12 cellular contexts compared by ENCODE assay signal in the genomic region with DNA sequence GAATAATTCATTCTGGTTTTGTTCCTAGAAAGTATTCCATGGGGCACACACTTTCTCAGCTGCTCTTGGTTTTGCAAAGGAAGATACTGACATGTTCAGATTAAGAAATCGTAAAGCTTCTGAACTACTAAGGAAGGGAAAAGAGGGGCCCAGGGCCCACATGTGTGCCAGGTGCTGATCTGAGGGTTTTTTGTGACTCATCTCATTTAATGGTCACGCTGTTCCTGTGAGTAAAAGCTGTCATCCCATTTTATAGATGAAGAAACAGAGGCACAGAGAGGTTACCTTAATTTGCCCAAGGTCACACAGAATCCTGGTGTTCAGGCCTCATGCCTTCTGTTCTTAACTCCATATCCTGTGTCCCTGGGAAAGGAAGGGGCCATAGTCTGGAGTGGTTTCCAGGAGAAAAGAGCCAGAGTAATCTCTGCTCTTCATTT.
DNase-seq lines count a peak whose midpoint lies in the region; TF ChIP-seq lines count a peak whose summit lies in the region.
"Had no signal": no experiment of that assay in that cellular context is flagged by ENCODE, and none has a peak within 500 bp of the region (broad histone marks: within the 10 kb centered on the region; RNA-seq: fewer than 3 reads in every experiment).

No MANE protein-coding gene starts in this region.

- no peak overlapping the region for H2AFZ ChIP-seq in mesenchymal stem cell (ENCODE audit: low read depth, low read length)

- no peak overlapping the region for H4K8ac ChIP-seq in mesenchymal stem cell (ENCODE audit: low read length)

- intact Hi-C loops in adrenal gland (cut with DNase I): no loop called here

- H3K23ac ChIP-seq in mesenchymal stem cell (ENCODE audit: low read length in 2 of 2): no peak overlapping the region

- peaks cover 11% of the 10 kb centered on the region for H3K79me1 ChIP-seq in mesenchymal stem cell (replicated peaks; ENCODE audit: low read length, poor library complexity, severe bottlenecking)

- no peaks in the 10 kb centered on the region for H3K36me3 ChIP-seq in adrenal gland (replicated peaks in 1 of 2)
- H3K36me3 ChIP-seq in mesenchymal stem cell (ENCODE audit: control insufficient read depth in 1 of 2, insufficient read depth in 2 of 2, low read depth in 1 of 2, low read length in 2 of 2): peaks cover 0 to 3% of the 10 kb centered on the region in 2 experiments
- H3K36me3 ChIP-seq: esophagus muscularis mucosa, sigmoid colon had no signal

- no peak overlapping the region for H3K14ac ChIP-seq in mesenchymal stem cell (ENCODE audit: low read length in 2 of 2)

- no peak overlapping the region for H2BK5ac ChIP-seq in mesenchymal stem cell (ENCODE audit: low read depth, low read length, poor library complexity, severe bottlenecking)

- no peak overlapping the region for H2BK15ac ChIP-seq in mesenchymal stem cell (ENCODE audit: low read depth, poor library complexity, severe bottlenecking)

- H4K91ac ChIP-seq in mesenchymal stem cell (ENCODE audit: low read length): no peak overlapping the region

- H2BK12ac ChIP-seq in mesenchymal stem cell (ENCODE audit: low read length in 2 of 2): no peak overlapping the region

- TF ChIP-seq POLR2A in adrenal gland (IDR thresholded peaks at IDR 0.05): no peak

- peak; percentile 12 for DNase-seq in Daoy (ENCODE audit: low read depth)
- DNase-seq in HCEC 1CT: peak; percentile 61
- DNase-seq in adrenal gland: no peak
- DNase-seq in mesenchymal stem cell: peak; percentile 41
- no peak for DNase-seq in SIG-M5 (lab: John Stamatoyannopoulos, UW)
- no peak for DNase-seq in NOMO-1 treated with DMSO at 0.1 percent for 48 hours (lab: John Stamatoyannopoulos, UW; ENCODE audit: unreplicated experiment)
- DNase-seq in NOMO-1 (lab: John Stamatoyannopoulos, UW; ENCODE audit: unreplicated experiment in 2 of 2): no peak
- no peak for DNase-seq in NCI-H1930 (lab: John Stamatoyannopoulos, UW)
- DNase-seq: activated naive CD4-positive, alpha-beta T cell treated with anti-CD3 and anti-CD28 coated beads, Interleukin-2, amount 50 U/mL, for 16 hours; Kasumi-1; sigmoid colon had no signal

- peak overlapping the region in 4 of 5 donors; percentile 25 to 91 (median 64) for H3K27ac ChIP-seq in adrenal gland
- H3K27ac ChIP-seq in mesenchymal stem cell (ENCODE audit: low read length, poor library complexity, severe bottlenecking): peak overlapping the region; percentile 85
- H3K27ac ChIP-seq: esophagus muscularis mucosa, sigmoid colon had no signal

- TF ChIP-seq CTCF in adrenal gland (IDR thresholded peaks at IDR 0.05): no peak

- no peak overlapping the region for H3K4me2 ChIP-seq in mesenchymal stem cell (ENCODE audit: low read length, poor library complexity, severe bottlenecking)

- WGBS in adrenal gland, 4 donors: 37 to 57% (median 43%) methylated on average over 2 of the region's 2 CpGs
- WGBS in mesenchymal stem cell: 83% methylated on average over 1 of the region's 2 CpGs

- peak overlapping the region; percentile 83 for H2AK5ac ChIP-seq in mesenchymal stem cell (ENCODE audit: low read length, severe bottlenecking)

- H3K4me3 ChIP-seq in adrenal gland (no peak overlapping the region), mesenchymal stem cell (ENCODE audit: insufficient read depth in 1 of 2, low read depth in 1 of 2, low read length in 2 of 2) (no peak overlapping the region)
- H3K4me3 ChIP-seq: esophagus muscularis mucosa, sigmoid colon had no signal

- peaks cover 0 to 4% (median 0%) of the 10 kb centered on the region in 3 donors for H3K9me3 ChIP-seq in adrenal gland (replicated peaks in 1 of 3)
- H3K9me3 ChIP-seq in mesenchymal stem cell (ENCODE audit: control insufficient read depth, low read length): peaks cover 12% of the 10 kb centered on the region

- no peak overlapping the region for H3K18ac ChIP-seq in mesenchymal stem cell (ENCODE audit: low read depth in 1 of 2, low read length in 2 of 2)

- H3K4ac ChIP-seq in mesenchymal stem cell (ENCODE audit: low read depth in 1 of 2, low read length in 2 of 2): peak overlapping the region in 1 of 2 experiments; percentile 11

- H3K27me3 ChIP-seq in adrenal gland (no peaks in the 10 kb centered on the region), mesenchymal stem cell (ENCODE audit: control insufficient read depth in 1 of 2, insufficient read depth in 1 of 2, low read length in 2 of 2) (no peaks in the 10 kb centered on the region)
- H3K27me3 ChIP-seq: esophagus muscularis mucosa, sigmoid colon had no signal

- peak overlapping the region; percentile 29 for H2BK120ac ChIP-seq in mesenchymal stem cell (ENCODE audit: low read depth, low read length)

- H3K4me1 ChIP-seq in adrenal gland (replicated peaks in 1 of 2) (peaks cover 22 to 60% of the 10 kb centered on the region in 2 donors), mesenchymal stem cell (ENCODE audit: control insufficient read depth, insufficient read depth, low read depth, low read length) (peaks cover 33% of the 10 kb centered on the region)
- H3K4me1 ChIP-seq: sigmoid colon had no signal

- H3K9ac ChIP-seq in mesenchymal stem cell (ENCODE audit: low read length): no peak overlapping the region

Comparison
In these comparisons a context has a peak if more than half of its experiments do, and no peak if none do; other contexts are left out.
1. DNase-seq: peak in Daoy (single experiment), HCEC 1CT (single experiment) and mesenchymal stem cell (single experiment); none in adrenal gland (0 of 7), SIG-M5 (single experiment), NOMO-1 treated with DMSO at 0.1 percent for 48 hours (single experiment), NOMO-1 (0 of 2) and NCI-H1930 (0 of 2).